9 cellular contexts compared by ENCODE assay signal in genomic region chr22:23282089-23282501, GRCh38.
DNase-seq lines count a peak whose midpoint lies in the region; ATAC-seq, FAIRE-seq and TF ChIP-seq lines count a peak whose summit lies in the region.
"Had no signal": no experiment of that assay in that cellular context is flagged by ENCODE, and none has a peak within 500 bp of the region (broad histone marks: within the 10 kb centered on the region; RNA-seq: fewer than 3 reads in every experiment).

No MANE protein-coding gene starts in this region.

- BruUV-seq in PC-3 (replicated peaks; lab: Mats Ljungman, UMichigan) = no TSS peak

- no peaks in the 10 kb centered on the region for H3K9me2 ChIP-seq in DOHH2 (replicated peaks; ENCODE audit: control insufficient read depth, low read length)
- no peaks in the 10 kb centered on the region for H3K9me2 ChIP-seq in PC-3 (replicated peaks; ENCODE audit: low read length)

- H3K36me3 ChIP-seq in DOHH2 (ENCODE audit: control insufficient read depth, low read length) = peaks cover 72% of the 10 kb centered on the region
- H3K36me3 ChIP-seq in PC-3 (ENCODE audit: low read depth, low read length) = no peaks in the 10 kb centered on the region
- no peaks in the 10 kb centered on the region for H3K36me3 ChIP-seq in fibroblast of lung (ENCODE audit: control insufficient read depth, insufficient read depth, low read length)
- H3K36me3 ChIP-seq in SJCRH30 = peaks cover 10% of the 10 kb centered on the region

- H3K27me3 ChIP-seq in DOHH2 (ENCODE audit: control insufficient read depth, low read length) (no peaks in the 10 kb centered on the region), PC-3 (ENCODE audit: low read length) (no peaks in the 10 kb centered on the region), fibroblast of lung (ENCODE audit: control insufficient read depth, insufficient read depth, low read length) (no peaks in the 10 kb centered on the region), SJCRH30 (no peaks in the 10 kb centered on the region)

- DNase-seq in PC-3 = peak; percentile 91
- DNase-seq in fibroblast of lung (ENCODE audit: low read depth in 2 of 2) = peak; percentile 66 to 91
- DNase-seq in pulmonary artery endothelial cell (ENCODE audit: low read depth, low spot score) = peak; percentile 86
- DNase-seq in OCI-M2 (lab: John Stamatoyannopoulos, UW; ENCODE audit: unreplicated experiment) = no peak
- no peak for DNase-seq in GM19239 (ENCODE audit: insufficient read length, low spot score)
- DNase-seq in SJCRH30 = no peak
- no peak for DNase-seq in NCI-H524 (lab: John Stamatoyannopoulos, UW)

- H2AFZ ChIP-seq in PC-3 (ENCODE audit: low read length) = peak overlapping the region; percentile 81
- no peak overlapping the region for H2AFZ ChIP-seq in fibroblast of lung (ENCODE audit: low read length)

- no peaks in the 10 kb centered on the region for H3K9me3 ChIP-seq in DOHH2 (ENCODE audit: control insufficient read depth, insufficient read depth, low read length)
- no peaks in the 10 kb centered on the region for H3K9me3 ChIP-seq in PC-3 (ENCODE audit: low read length)
- no peaks in the 10 kb centered on the region for H3K9me3 ChIP-seq in fibroblast of lung (ENCODE audit: control insufficient read depth, insufficient read depth, low read depth, low read length)
- H3K9me3 ChIP-seq in SJCRH30 (replicated peaks) = no peaks in the 10 kb centered on the region

- H3K4me2 ChIP-seq in DOHH2 (ENCODE audit: low read length) (no peak overlapping the region), PC-3 (ENCODE audit: low read length) (peak overlapping the region; percentile 82), fibroblast of lung (ENCODE audit: extremely low read depth, insufficient read depth, low read length) (no peak overlapping the region)

- H3K79me2 ChIP-seq in DOHH2 (ENCODE audit: control insufficient read depth, low read length) = no peaks in the 10 kb centered on the region
- no peaks in the 10 kb centered on the region for H3K79me2 ChIP-seq in PC-3 (ENCODE audit: low read length)
- no peaks in the 10 kb centered on the region for H3K79me2 ChIP-seq in fibroblast of lung (ENCODE audit: control insufficient read depth, insufficient read depth, low read length)

- H4K20me1 ChIP-seq in DOHH2 (ENCODE audit: control insufficient read depth, insufficient read depth, low read depth, low read length) (no peaks in the 10 kb centered on the region), PC-3 (ENCODE audit: low read length) (no peaks in the 10 kb centered on the region), fibroblast of lung (ENCODE audit: control insufficient read depth, extremely low read depth, insufficient read depth, low read length) (no peaks in the 10 kb centered on the region)

- no peak for FAIRE-seq in GM19239 (lab: Jason Lieb, UNC)
- FAIRE-seq: endometrium had no signal

- H3K9ac ChIP-seq in PC-3 (ENCODE audit: low read length) (no peak overlapping the region; the same call in 1 of the 2 replicates), fibroblast of lung (ENCODE audit: insufficient read depth, low read length) (no peak overlapping the region)

- ATAC-seq in PC-3 = peak; percentile 86

- CTCF ChIA-PET in PC-3 (lab: Charles Lee) = interaction anchor here (0.7 to 1.3 kb wide), 7 partner anchors 56 to 322 kb away, joined by 3 to 25 read pairs (median 4); partner anchors contain the start of gene BCR

- peak; percentile 36 for TF ChIP-seq CTCF in DOHH2 (IDR thresholded peaks at IDR 0.05; ENCODE audit: low read depth, low read length, poor library complexity, severe bottlenecking)
- TF ChIP-seq CTCF in PC-3 (conservative IDR thresholded peaks at IDR 0.05; ENCODE audit: low read depth, low read length) = 0 out of 2 replicates have a peak, but pooled peaks have one; percentile 34
- peak in 1 of 2 donors; percentile 2 for TF ChIP-seq CTCF in fibroblast of lung (conservative IDR thresholded peaks at IDR 0.05 in 1 of 2, IDR thresholded peaks at IDR 0.05 in 1 of 2; ENCODE audit: low read depth in 1 of 2, low read length in 2 of 2)

- H3K27ac ChIP-seq in DOHH2 (ENCODE audit: low read depth, low read length) (no peak overlapping the region), PC-3 (ENCODE audit: low read length) (peak overlapping the region; percentile 81), fibroblast of lung (ENCODE audit: insufficient read depth, low read length) (no peak overlapping the region), SJCRH30 (no peak overlapping the region)

- H3K4me3 ChIP-seq in DOHH2 (ENCODE audit: low read length) (no peak overlapping the region), PC-3 (ENCODE audit: low read length) (peak overlapping the region; percentile 54; the same call in 1 of the 2 replicates), fibroblast of lung (replicated peaks in 1 of 4; ENCODE audit: control extremely low read depth in 1 of 4, insufficient read depth in 1 of 4, low read depth in 3 of 4, low read length in 4 of 4) (no peak overlapping the region), SJCRH30 (no peak overlapping the region)

- POLR2A ChIA-PET in PC-3 (lab: Charles Lee; ENCODE audit: unreplicated experiment) = interaction anchor here (1.0 to 1.3 kb wide), 2 partner anchors 99 to 102 kb away, joined by 3 to 10 read pairs; partner anchors contain the start of gene BCR

- H3K4me1 ChIP-seq in DOHH2 (ENCODE audit: control insufficient read depth, low read length) = peaks cover 15% of the 10 kb centered on the region
- peaks cover 22% of the 10 kb centered on the region for H3K4me1 ChIP-seq in PC-3 (ENCODE audit: insufficient read depth, low read length)
- no peaks in the 10 kb centered on the region for H3K4me1 ChIP-seq in fibroblast of lung (ENCODE audit: control insufficient read depth, extremely low read depth, insufficient read depth, low read length)
- no peaks in the 10 kb centered on the region; the same call in 1 of the 2 replicates for H3K4me1 ChIP-seq in SJCRH30

- H3F3A ChIP-seq in DOHH2 (ENCODE audit: control insufficient read depth, insufficient read depth) = no peaks in the 10 kb centered on the region
- H3F3A ChIP-seq in PC-3 (ENCODE audit: low read length, unreplicated experiment) = no peaks in the 10 kb centered on the region

- intact Hi-C loops in PC-3 (cut with micrococcal nuclease) = loop anchor here (1.0 to 5.0 kb wide), 3 partner anchors 40 to 104 kb away; no protein-coding TSS in a partner anchor

Comparison
In these comparisons a context has a peak if more than half of its experiments do, and no peak if none do; other contexts are left out.
1. DNase-seq: peak in PC-3 (single experiment), fibroblast of lung (2 of 2) and pulmonary artery endothelial cell (single experiment); none in OCI-M2 (single experiment), GM19239 (single experiment), SJCRH30 (0 of 2) and NCI-H524 (0 of 2).